Comparison of ENCODE assay signal across 8 cellular contexts in the genomic region with DNA sequence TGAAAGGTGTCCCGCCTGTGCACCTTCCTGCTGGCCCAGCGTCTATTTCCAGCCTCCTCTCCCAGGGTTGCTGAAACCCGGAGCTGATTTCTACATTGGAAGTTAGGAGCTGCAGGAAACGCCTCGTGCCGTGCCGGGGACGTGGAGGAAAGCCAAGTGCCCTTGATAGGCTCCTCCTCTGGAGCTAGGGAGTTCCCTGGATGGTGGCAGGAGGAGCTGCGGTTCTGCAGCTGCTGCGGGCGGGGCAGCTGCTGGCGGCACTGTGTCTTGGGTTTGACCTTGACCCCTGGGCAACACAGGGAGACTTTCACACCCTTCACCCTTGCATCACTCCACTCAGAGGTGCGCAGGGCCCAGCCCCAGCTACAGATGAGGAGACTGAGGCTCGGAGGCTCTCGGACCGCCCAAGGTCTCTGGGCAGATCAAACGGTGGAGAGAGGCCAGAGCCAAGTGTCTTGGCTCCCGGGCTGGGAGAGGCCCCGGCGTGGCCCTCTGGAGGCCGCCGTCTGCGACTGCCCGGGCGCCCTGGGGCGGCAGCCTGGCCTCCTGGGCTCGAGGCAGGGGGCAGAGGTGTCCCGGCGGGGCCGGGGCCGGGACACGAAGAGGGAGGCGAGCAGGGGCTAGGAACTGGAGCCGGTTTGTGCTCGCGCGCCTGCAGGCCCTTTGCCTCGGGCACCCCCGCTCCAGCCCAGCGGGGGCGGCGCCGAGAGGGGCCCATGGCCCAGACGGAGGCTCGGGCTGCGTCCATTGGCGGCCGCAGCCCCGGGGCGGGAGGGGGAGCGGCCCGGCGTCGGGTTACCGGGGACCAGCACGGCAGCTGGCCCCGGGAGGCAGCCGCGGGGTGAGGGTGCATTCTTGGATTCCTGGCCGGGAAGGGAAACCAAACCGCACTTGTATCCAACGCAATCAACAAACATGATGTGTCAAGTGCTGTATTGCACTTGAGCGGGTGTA.
DNase-seq lines count a peak whose midpoint lies in the region; ATAC-seq lines count a peak whose summit lies in the region.

No MANE protein-coding gene starts in this region.

- peak overlapping the region; percentile 52 for H4K91ac ChIP-seq in trophoblast cell (ENCODE audit: low read depth, low read length)

- H3K79me2 ChIP-seq in trophoblast cell (ENCODE audit: control insufficient read depth, insufficient read depth, low read length, poor library complexity): peaks cover 3% of the 10 kb centered on the region

- H3K9me3 ChIP-seq in trophoblast cell (ENCODE audit: insufficient read depth, low read depth, low read length): peaks cover 1% of the 10 kb centered on the region

- H3K4me2 ChIP-seq in trophoblast cell (ENCODE audit: low read length): peak overlapping the region; percentile 74

- H3K9ac ChIP-seq in trophoblast cell (ENCODE audit: low read length): no peak overlapping the region

- no peak overlapping the region for H2BK120ac ChIP-seq in trophoblast cell (ENCODE audit: insufficient read depth, low read length, poor library complexity)

- H3K36me3 ChIP-seq in trophoblast cell (ENCODE audit: control insufficient read depth in 1 of 2, insufficient read depth in 2 of 2, low read length in 2 of 2): no peaks in the 10 kb centered on the region

- H4K8ac ChIP-seq in trophoblast cell (ENCODE audit: low read depth, low read length): peak overlapping the region; percentile 56

- no peak overlapping the region for H2AK5ac ChIP-seq in trophoblast cell (ENCODE audit: low read length)

- peak overlapping the region; percentile 26 for H3K14ac ChIP-seq in trophoblast cell (ENCODE audit: low read length)

- H3K4ac ChIP-seq in trophoblast cell (ENCODE audit: low read depth, low read length): peak overlapping the region; percentile 6

- intact Hi-C loops in left cardiac atrium (cut with DNase I): loop anchor here (1.0 to 10.0 kb wide), 3 partner anchors 87 to 215 kb away; no protein-coding TSS in a partner anchor

- H2BK12ac ChIP-seq in trophoblast cell (ENCODE audit: low read length): no peak overlapping the region

- 6 to 8% (median 7%) methylated on average over 60 to 63 of the region's 63 CpGs for WGBS in adipose tissue, 3 donors
- no CpG with 5 or more reads among the region's 63 CpGs for WGBS in trophoblast cell (ENCODE audit: extremely low coverage, insufficient coverage, insufficient read length)

- H3K4me3 ChIP-seq in trophoblast cell (ENCODE audit: low read depth, low read length): peak overlapping the region; percentile 31

- H3K4me1 ChIP-seq in trophoblast cell (ENCODE audit: control insufficient read depth in 1 of 2, insufficient read depth in 2 of 2, low read length in 2 of 2): peaks cover 7 to 24% of the 10 kb centered on the region in 2 experiments

- peak overlapping the region; percentile 46 for H4K12ac ChIP-seq in trophoblast cell (ENCODE audit: low read depth, low read length)

- peak overlapping the region; percentile 45 for H3K18ac ChIP-seq in trophoblast cell (ENCODE audit: low read length)

- H3K27ac ChIP-seq in adipose tissue (ENCODE audit: low read depth, low read length) (peak overlapping the region; percentile 68), trophoblast cell (ENCODE audit: low read depth, low read length) (peak overlapping the region; percentile 59)

- no peaks in the 10 kb centered on the region for H3K27me3 ChIP-seq in trophoblast cell (ENCODE audit: insufficient read depth, low read length)

- no peak overlapping the region for H3K23ac ChIP-seq in trophoblast cell (ENCODE audit: low read length)

- peak; percentile 53 for DNase-seq in COR-L47 (lab: John Stamatoyannopoulos, UW)
- peak; percentile 82 for DNase-seq in NCI-H2029 treated with DMSO at 0.1 percent for 48 hours (lab: John Stamatoyannopoulos, UW)
- DNase-seq in left cardiac atrium: peak; percentile 91
- DNase-seq in trophoblast cell: peak; percentile 86 to 89
- no peak for DNase-seq in activated CD8-positive, alpha-beta memory T cell treated with anti-CD3 and anti-CD28 coated beads for 24 hours

- ATAC-seq in GM21381 (IDR thresholded peaks at IDR 0.05; ENCODE audit: unreplicated experiment) (peak; percentile 34), left cardiac atrium (peak; percentile 86 to 89), HG02938 (IDR thresholded peaks at IDR 0.05; ENCODE audit: unreplicated experiment) (no peak)

- peak overlapping the region; percentile 80 for H2AFZ ChIP-seq in trophoblast cell (ENCODE audit: insufficient read depth, low read length, poor library complexity)

- no peak overlapping the region for H2BK5ac ChIP-seq in trophoblast cell (ENCODE audit: low read depth, low read length, poor library complexity)

- H3K79me1 ChIP-seq in trophoblast cell (ENCODE audit: low read length): peaks cover 10% of the 10 kb centered on the region
